In genomic region chr2:70125498-70125898, GRCh38 we compare ENCODE assay signal across 9 cellular contexts. TPM values are rescaled to one million over a fixed set of nuclear protein-coding genes. Genes with fewer than 3 reads are reported as not detected.
DNase-seq lines count a peak whose midpoint lies in the region; ATAC-seq and TF ChIP-seq lines count a peak whose summit lies in the region.
"Had no signal": no experiment of that assay in that cellular context is flagged by ENCODE, and none has a peak within 500 bp of the region (broad histone marks: within the 10 kb centered on the region; RNA-seq: fewer than 3 reads in every experiment).

No MANE protein-coding gene starts in this region.

- peaks cover 0 to 12% of the 10 kb centered on the region in 2 donors for H3K4me1 ChIP-seq in ascending aorta
- H3K4me1 ChIP-seq in lung (ENCODE audit: control insufficient read depth in 2 of 2, insufficient read depth in 2 of 2, low read length in 2 of 2), result peaks cover 8 to 11% of the 10 kb centered on the region in 2 donors
- peaks cover 0 to 60% (median 38%) of the 10 kb centered on the region in 4 donors for H3K4me1 ChIP-seq in tibial nerve

- TF ChIP-seq CTCF in ascending aorta (IDR thresholded peaks at IDR 0.05) (no peak), lung (IDR thresholded peaks at IDR 0.05; ENCODE audit: control extremely low read depth, extremely low read depth) (no peak), tibial nerve (IDR thresholded peaks at IDR 0.05) (no peak)

- ATAC-seq in activated CD8-positive, alpha-beta memory T cell treated with anti-CD3 and anti-CD28 coated beads, Interleukin-2, amount 10 ng/mL, durations not matched to agents 7 days and 5 days, result no peak
- ATAC-seq in lung (ENCODE audit: insufficient read depth, low FRiP score), result no peak

- H3K27me3 ChIP-seq in ascending aorta (no peaks in the 10 kb centered on the region), lung (ENCODE audit: control insufficient read depth, insufficient read depth) (no peaks in the 10 kb centered on the region), tibial nerve (no peaks in the 10 kb centered on the region)

- CTCF ChIA-PET in activated CD8-positive, alpha-beta memory T cell treated with anti-CD3 and anti-CD28 coated beads, Interleukin-2, amount 10 ng/mL, durations not matched to agents 7 days and 5 days (lab: Charles Lee), result interaction anchor here (1.0 to 6.1 kb wide), 9 partner anchors 10 to 211 kb away, joined by 3 to 66 read pairs (median 10); partner anchors contain the start of genes MXD1 and PCBP1

- H3K27ac Mint-ChIP-seq in activated CD8-positive, alpha-beta memory T cell treated with anti-CD3 and anti-CD28 coated beads, Interleukin-2, amount 10 ng/mL, durations not matched to agents 7 days and 5 days, result peak overlapping the region; percentile 98

- no peaks in the 10 kb centered on the region for H3K9me3 Mint-ChIP-seq in activated CD8-positive, alpha-beta memory T cell treated with anti-CD3 and anti-CD28 coated beads, Interleukin-2, amount 10 ng/mL, durations not matched to agents 7 days and 5 days (ENCODE audit: low read depth)

- no peaks in the 10 kb centered on the region for H3K27me3 Mint-ChIP-seq in activated CD8-positive, alpha-beta memory T cell treated with anti-CD3 and anti-CD28 coated beads, Interleukin-2, amount 10 ng/mL, durations not matched to agents 7 days and 5 days

- intact Hi-C loops in ascending aorta (cut with DNase I), result no loop called here

- peaks cover 74% of the 10 kb centered on the region for H3K4me1 Mint-ChIP-seq in activated CD8-positive, alpha-beta memory T cell treated with anti-CD3 and anti-CD28 coated beads, Interleukin-2, amount 10 ng/mL, durations not matched to agents 7 days and 5 days

- TF ChIP-seq POLR2A in tibial nerve (IDR thresholded peaks at IDR 0.05), result no peak

- peak overlapping the region; percentile 78 for H3K4me3 Mint-ChIP-seq in activated CD8-positive, alpha-beta memory T cell treated with anti-CD3 and anti-CD28 coated beads, Interleukin-2, amount 10 ng/mL, durations not matched to agents 7 days and 5 days

- TF ChIP-seq EP300 in tibial nerve (IDR thresholded peaks at IDR 0.05), result no peak

- DNase-seq in activated CD8-positive, alpha-beta memory T cell treated with anti-CD3 and anti-CD28 coated beads, Interleukin-2, amount 10 ng/mL, durations not matched to agents 7 days and 5 days, result no peak
- DNase-seq in activated CD8-positive, alpha-beta memory T cell treated with anti-CD3 and anti-CD28 coated beads for 24 hours, result no peak
- no peak for DNase-seq in ascending aorta (ENCODE audit: low spot score in 2 of 2)
- no peak for DNase-seq in lung (ENCODE audit: low spot score)
- no peak for DNase-seq in tibial nerve (ENCODE audit: low spot score in 2 of 2)
- DNase-seq in HuH-7 (ENCODE audit: low spot score), result no peak
- DNase-seq in COR-L47 (lab: John Stamatoyannopoulos, UW), result no peak
- no peak for DNase-seq in NCI-H1930 (lab: John Stamatoyannopoulos, UW)
- DNase-seq: central memory CD4-positive, alpha-beta T cell had no signal

- peaks cover 1% of the 10 kb centered on the region for H3K36me3 Mint-ChIP-seq in activated CD8-positive, alpha-beta memory T cell treated with anti-CD3 and anti-CD28 coated beads, Interleukin-2, amount 10 ng/mL, durations not matched to agents 7 days and 5 days

- no peaks in the 10 kb centered on the region for H3K36me3 ChIP-seq in ascending aorta
- H3K36me3 ChIP-seq in lung (ENCODE audit: control insufficient read depth in 2 of 2, insufficient read depth in 2 of 2, low read length in 2 of 2), result no peaks in the 10 kb centered on the region
- H3K36me3 ChIP-seq in tibial nerve, result no peaks in the 10 kb centered on the region

- 65 to 66% methylated on average over 13 of the region's 13 CpGs for WGBS in lung, 2 donors
- 62% methylated on average over 13 of the region's 13 CpGs for WGBS in tibial nerve, 2 donors

- H3K4me3 ChIP-seq in ascending aorta (peak overlapping the region; percentile 66 to 67), lung (no peak overlapping the region), tibial nerve (peak overlapping the region; percentile 52 to 71 (median 61))

- no peaks in the 10 kb centered on the region for H3K9me3 ChIP-seq in ascending aorta
- H3K9me3 ChIP-seq in lung (ENCODE audit: control insufficient read depth in 2 of 2, insufficient read depth in 1 of 2, low read length in 1 of 2), result no peaks in the 10 kb centered on the region
- no peaks in the 10 kb centered on the region for H3K9me3 ChIP-seq in tibial nerve

- H3K27ac ChIP-seq in ascending aorta (peak overlapping the region; percentile 96 to 99), lung (ENCODE audit: low read depth in 1 of 2, low read length in 1 of 2) (peak overlapping the region; percentile 100), tibial nerve (peak overlapping the region; percentile 97 to 100 (median 99))

RNA-seq across cellular contexts. Expression of gene PCBP1, which starts 38.2 kb away (rescaled TPM):
- total RNA-seq in activated CD8-positive, alpha-beta memory T cell treated with anti-CD3 and anti-CD28 coated beads, Interleukin-2, amount 10 ng/mL, durations not matched to agents 7 days and 5 days, result 100 to 1,000 TPM; 429 to 464 TPM
- total RNA-seq in ascending aorta, result 227 TPM
- 100 to 1,000 TPM; 134 to 326 TPM for total RNA-seq in lung
- 100 to 1,000 TPM; 268 to 453 TPM for polyA plus RNA-seq in lung
- total RNA-seq in tibial nerve, result 100 to 1,000 TPM; 157 to 203 (median 188) TPM
